ENCODE assay signal across 27 cellular contexts in the genomic region with DNA sequence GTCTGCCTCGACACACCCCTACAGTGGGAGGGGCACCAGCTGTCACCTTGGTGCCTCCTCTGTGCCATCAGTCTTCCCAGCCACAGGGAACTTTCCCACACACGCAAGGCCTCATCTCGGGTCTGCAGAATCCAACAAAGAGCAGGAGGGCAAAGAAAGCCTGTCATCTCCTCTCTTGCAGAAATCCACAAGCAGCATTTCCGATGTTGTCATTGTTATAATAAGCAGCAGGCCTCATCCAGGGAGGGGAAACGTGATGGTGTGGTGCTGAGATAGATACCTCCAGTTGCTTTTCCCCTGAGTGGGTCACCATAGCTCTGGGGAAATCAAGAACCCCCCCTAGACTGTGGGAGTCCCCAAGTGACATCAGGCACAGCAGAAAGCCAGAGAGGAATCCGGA.
DNase-seq lines count a peak whose midpoint lies in the region; ATAC-seq, FAIRE-seq and TF ChIP-seq lines count a peak whose summit lies in the region.
"Had no signal": no experiment of that assay in that cellular context is flagged by ENCODE, and none has a peak within 500 bp of the region (broad histone marks: within the 10 kb centered on the region; RNA-seq: fewer than 3 reads in every experiment).

No MANE protein-coding gene starts in this region.

- TF ChIP-seq CTCF in natural killer cell (IDR thresholded peaks at IDR 0.05): no peak
- no peak for TF ChIP-seq CTCF in esophagus squamous epithelium (IDR thresholded peaks at IDR 0.05)
- no peak for TF ChIP-seq CTCF in breast epithelium (IDR thresholded peaks at IDR 0.05)

- TF ChIP-seq POLR2A in esophagus squamous epithelium (IDR thresholded peaks at IDR 0.05): no peak
- TF ChIP-seq POLR2A in breast epithelium (IDR thresholded peaks at IDR 0.05): no peak

- peaks cover 76 to 78% of the 10 kb centered on the region in 2 donors for H3K4me1 Mint-ChIP-seq in natural killer cell
- peaks cover 53 to 63% of the 10 kb centered on the region in 2 donors for H3K4me1 Mint-ChIP-seq in natural killer cell treated with Interleukin-12 subunit alpha and Interleukin-12 subunit beta and Interleukin-15 and Interleukin-18, amount 100 ng/mL, for 72 hours (ENCODE audit: low read depth in 2 of 2)

- no peak for FAIRE-seq in urothelium cell line (lab: Jason Lieb, UNC)
- FAIRE-seq: endothelial cell of umbilical vein, G401.6 had no signal

- no peaks in the 10 kb centered on the region for H3K9me3 Mint-ChIP-seq in natural killer cell
- H3K9me3 Mint-ChIP-seq in natural killer cell treated with Interleukin-12 subunit alpha and Interleukin-12 subunit beta and Interleukin-15 and Interleukin-18, amount 100 ng/mL, for 72 hours: no peaks in the 10 kb centered on the region
- H3K9me3 Mint-ChIP-seq: activated naive CD4-positive, alpha-beta T cell treated with anti-CD3 and anti-CD28 coated beads, Interleukin-2, amount 50 U/mL, for 72 hours; activated T-helper 17 cell treated with anti-CD3 and anti-CD28 coated beads, Interleukin-2, amount 50 U/mL, for 72 hours; dendritic cell treated with granulocyte-macrophage colony-stimulating factor and Interleukin-4, amounts not matched to agents 40 ng/mL and 50 ng/mL, for 4 days; IgD-negative memory B cell; T-cell; type B pancreatic cell had no signal

- intact Hi-C loops in natural killer cell (cut with micrococcal nuclease) (loop anchor here (5.0 kb wide), 1 partner anchor 33 kb away; no protein-coding TSS in a partner anchor), esophagus squamous epithelium (cut with DNase I) (no loop called here), breast epithelium (cut with DNase I; ENCODE audit: low total_unique reads) (loop anchor here (5.0 kb wide), 1 partner anchor 102 kb away; no protein-coding TSS in a partner anchor)

- peak overlapping the region in 3 of 4 donors; percentile 26 to 82 (median 74) for H3K27ac ChIP-seq in esophagus squamous epithelium
- H3K27ac ChIP-seq in breast epithelium: no peak overlapping the region
- H3K27ac ChIP-seq: cardiac muscle cell had no signal

- H3K9me3 ChIP-seq in esophagus squamous epithelium: no peaks in the 10 kb centered on the region
- no peaks in the 10 kb centered on the region for H3K9me3 ChIP-seq in breast epithelium

- H3K36me3 ChIP-seq in esophagus squamous epithelium (no peaks in the 10 kb centered on the region), breast epithelium (no peaks in the 10 kb centered on the region)
- H3K36me3 ChIP-seq: cardiac muscle cell had no signal

- DNase-seq in natural killer cell (no peak), esophagus squamous epithelium (lab: John Stamatoyannopoulos, UW) (no peak), myocyte (ENCODE audit: low read depth) (peak; percentile 86), SK-N-DZ (ENCODE audit: low spot score) (no peak), breast epithelium (ENCODE audit: low spot score in 2 of 2) (no peak), urothelium cell line (ENCODE audit: low spot score) (no peak)
- no peak for DNase-seq in natural killer cell treated with Interleukin-12 subunit alpha and Interleukin-12 subunit beta and Interleukin-15 and Interleukin-18, amount 100 ng/mL, for 72 hours (ENCODE audit: low spot score)
- DNase-seq: activated CD4-positive, alpha-beta T cell treated with anti-CD3 and anti-CD28 coated beads, Interleukin-2, amount 50 U/mL, for 48 hours; activated CD8-positive, alpha-beta memory T cell treated with anti-CD3 and anti-CD28 coated beads, Interleukin-2, amount 50 U/mL, for 4 hours; kidney glomerular epithelial cell; naive B cell; NCI-H1048; NCI-H1694 treated with DMSO at 0.1 percent for 48 hours; occipital lobe; stimulated activated CD4-positive, alpha-beta T cell treated with anti-CD3 and anti-CD28 coated beads, Interleukin-1b, Interleukin-23, amount 100 ng/mL, for 48 hours; T-cell had no signal

- WGBS in esophagus squamous epithelium, 2 donors: 72 to 75% methylated on average over 4 of the region's 6 CpGs

- no peaks in the 10 kb centered on the region for H3K27me3 Mint-ChIP-seq in natural killer cell (ENCODE audit: low read depth in 2 of 2)
- H3K27me3 Mint-ChIP-seq in natural killer cell treated with Interleukin-12 subunit alpha and Interleukin-12 subunit beta and Interleukin-15 and Interleukin-18, amount 100 ng/mL, for 72 hours: no peaks in the 10 kb centered on the region
- H3K27me3 Mint-ChIP-seq: activated T-helper 17 cell treated with anti-CD3 and anti-CD28 coated beads, Interleukin-2, amount 50 U/mL, for 72 hours; dendritic cell treated with granulocyte-macrophage colony-stimulating factor and Interleukin-4, amounts not matched to agents 40 ng/mL and 50 ng/mL, for 4 days; IgD-negative memory B cell; naive B cell; T-cell; type B pancreatic cell had no signal

- H3K4me1 ChIP-seq in esophagus squamous epithelium (peaks cover 24 to 92% (median 51%) of the 10 kb centered on the region in 3 donors), breast epithelium (peaks cover 5 to 12% of the 10 kb centered on the region in 2 donors)

- no peaks in the 10 kb centered on the region for H3K36me3 Mint-ChIP-seq in natural killer cell
- no peaks in the 10 kb centered on the region for H3K36me3 Mint-ChIP-seq in natural killer cell treated with Interleukin-12 subunit alpha and Interleukin-12 subunit beta and Interleukin-15 and Interleukin-18, amount 100 ng/mL, for 72 hours
- H3K36me3 Mint-ChIP-seq: activated naive CD4-positive, alpha-beta T cell treated with anti-CD3 and anti-CD28 coated beads, Interleukin-2, amount 50 U/mL, for 72 hours; type B pancreatic cell had no signal

- H3K27ac Mint-ChIP-seq in natural killer cell: peak overlapping the region; percentile 81 to 82
- H3K27ac Mint-ChIP-seq in natural killer cell treated with Interleukin-12 subunit alpha and Interleukin-12 subunit beta and Interleukin-15 and Interleukin-18, amount 100 ng/mL, for 72 hours: peak overlapping the region in 1 of 2 donors; percentile 80
- H3K27ac Mint-ChIP-seq: dendritic cell treated with granulocyte-macrophage colony-stimulating factor and Interleukin-4, amounts not matched to agents 40 ng/mL and 50 ng/mL, for 4 days had no signal

- ATAC-seq in natural killer cell (no peak), GM21737 (IDR thresholded peaks at IDR 0.05; ENCODE audit: unreplicated experiment) (no peak)
- ATAC-seq in natural killer cell treated with Interleukin-12 subunit alpha and Interleukin-12 subunit beta and Interleukin-15 and Interleukin-18, amount 100 ng/mL, for 72 hours: no peak
- ATAC-seq: activated naive CD4-positive, alpha-beta T cell treated with anti-CD3 and anti-CD28 coated beads, Interleukin-2, amount 50 U/mL, for 72 hours; activated T-helper 17 cell treated with anti-CD3 and anti-CD28 coated beads, Interleukin-2, amount 50 U/mL, for 72 hours; Panc1 had no signal

- H3K4me3 ChIP-seq in esophagus squamous epithelium (no peak overlapping the region), breast epithelium (no peak overlapping the region)
- H3K4me3 ChIP-seq: cardiac muscle cell, skin epidermis had no signal

- H3K27me3 ChIP-seq in esophagus squamous epithelium (no peaks in the 10 kb centered on the region), breast epithelium (no peaks in the 10 kb centered on the region)
- H3K27me3 ChIP-seq: cardiac muscle cell had no signal

- no peak overlapping the region for H3K4me3 Mint-ChIP-seq in natural killer cell
- no peak overlapping the region for H3K4me3 Mint-ChIP-seq in natural killer cell treated with Interleukin-12 subunit alpha and Interleukin-12 subunit beta and Interleukin-15 and Interleukin-18, amount 100 ng/mL, for 72 hours
- H3K4me3 Mint-ChIP-seq: activated T-helper 17 cell treated with anti-CD3 and anti-CD28 coated beads, Interleukin-2, amount 50 U/mL, for 72 hours; dendritic cell treated with granulocyte-macrophage colony-stimulating factor and Interleukin-4, amounts not matched to agents 40 ng/mL and 50 ng/mL, for 4 days; IgD-negative memory B cell; T-cell; type B pancreatic cell had no signal

Comparison
In these comparisons a context has a peak if more than half of its experiments do, and no peak if none do; other contexts are left out.
1. H3K27ac ChIP-seq: peak in esophagus squamous epithelium (3 of 4); none in breast epithelium (0 of 2).